19 cellular contexts compared by ENCODE assay signal in genomic region chr2:37721219-37721600, GRCh38.
"Had no signal": no experiment of that assay in that cellular context is flagged by ENCODE, and none has a peak within 500 bp of the region (broad histone marks: within the 10 kb centered on the region; RNA-seq: fewer than 3 reads in every experiment).

No MANE protein-coding gene starts in this region.

- H3K36me3 ChIP-seq: neutrophil, tibial nerve, uterus had no signal

- H3K27me3 Mint-ChIP-seq: dendritic cell treated with granulocyte-macrophage colony-stimulating factor and Interleukin-4, amounts not matched to agents 40 ng/mL and 50 ng/mL, for 4 days had no signal

- H3K4me3 ChIP-seq: tibial nerve, uterus had no signal

- H3K9me3 Mint-ChIP-seq: natural killer cell; stimulated activated effector memory CD8-positive, alpha-beta T cell treated with anti-CD3 and anti-CD28 coated beads, Interleukin-12 subunit alpha, Interleukin-12 subunit beta, amount 100 ng/mL, for 72 hours had no signal

- ATAC-seq: activated T-helper 17 cell treated with anti-CD3 and anti-CD28 coated beads, Interleukin-2, amount 50 U/mL, for 72 hours; left ventricle myocardium superior; natural killer cell; stimulated activated effector memory CD8-positive, alpha-beta T cell treated with anti-CD3 and anti-CD28 coated beads, Interleukin-12 subunit alpha, Interleukin-12 subunit beta, amount 100 ng/mL, for 72 hours had no signal

- H3K27ac Mint-ChIP-seq: activated T-helper 17 cell treated with anti-CD3 and anti-CD28 coated beads, Interleukin-2, amount 50 U/mL, for 72 hours; dendritic cell treated with granulocyte-macrophage colony-stimulating factor and Interleukin-4, amounts not matched to agents 40 ng/mL and 50 ng/mL, for 4 days; natural killer cell; stimulated activated effector memory CD8-positive, alpha-beta T cell treated with anti-CD3 and anti-CD28 coated beads, Interleukin-12 subunit alpha, Interleukin-12 subunit beta, amount 100 ng/mL, for 72 hours had no signal

- H3K36me3 Mint-ChIP-seq: stimulated activated effector memory CD8-positive, alpha-beta T cell treated with anti-CD3 and anti-CD28 coated beads, Interleukin-12 subunit alpha, Interleukin-12 subunit beta, amount 100 ng/mL, for 72 hours had no signal

- H3K27ac ChIP-seq: epithelial cell of prostate, neutrophil, tibial nerve, uterus had no signal

- H3K27me3 ChIP-seq: neutrophil, tibial nerve, uterus had no signal

- H3K4me1 ChIP-seq: tibial nerve, uterus had no signal

- H3K4me3 Mint-ChIP-seq: activated T-helper 17 cell treated with anti-CD3 and anti-CD28 coated beads, Interleukin-2, amount 50 U/mL, for 72 hours; dendritic cell treated with granulocyte-macrophage colony-stimulating factor and Interleukin-4, amounts not matched to agents 40 ng/mL and 50 ng/mL, for 4 days; natural killer cell; stimulated activated effector memory CD8-positive, alpha-beta T cell treated with anti-CD3 and anti-CD28 coated beads, Interleukin-12 subunit alpha, Interleukin-12 subunit beta, amount 100 ng/mL, for 72 hours had no signal

- DNase-seq: activated CD4-positive, alpha-beta T cell treated with anti-CD3 and anti-CD28 coated beads, Interleukin-2, amount 50 U/mL, for 4 hours; activated CD4-positive, CD25-positive, alpha-beta regulatory T cell treated with anti-CD3 and anti-CD28 coated beads, Interleukin-2, amount 50 U/mL, for 72 hours; activated naive CD4-positive, alpha-beta T cell treated with Interleukin-2 at 50 U/mL for 16 hours; anterior cingulate cortex; glutamatergic neuron; kidney glomerular epithelial cell; left ventricle myocardium superior; mesenchymal stem cell; natural killer cell; posterior cingulate gyrus; retina; T1000; uterus had no signal

- H3K9me3 ChIP-seq: neutrophil, uterus had no signal
